In the genomic region with DNA sequence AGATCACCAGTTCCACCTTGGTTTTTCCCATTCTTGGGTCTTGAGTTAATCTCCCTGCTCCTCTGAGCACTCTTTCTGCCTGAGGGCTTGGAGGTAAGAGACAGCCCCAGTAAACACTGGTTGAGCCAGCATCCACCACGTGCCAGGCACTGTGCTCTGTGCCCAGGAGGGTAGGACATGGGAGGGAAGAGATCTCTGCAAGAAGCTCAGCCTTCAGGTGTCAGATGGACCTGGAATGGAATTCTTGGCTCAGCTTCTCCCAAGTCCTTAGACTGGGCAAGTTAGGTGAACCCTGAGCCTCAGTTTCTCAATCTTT, we compare ENCODE assay signal across 12 cellular contexts. TPM values are rescaled to one million over a fixed set of nuclear protein-coding genes. Genes with fewer than 3 reads are reported as not detected.
DNase-seq lines count a peak whose midpoint lies in the region; ATAC-seq and TF ChIP-seq lines count a peak whose summit lies in the region.
"Had no signal": no experiment of that assay in that cellular context is flagged by ENCODE, and none has a peak within 500 bp of the region (broad histone marks: within the 10 kb centered on the region; RNA-seq: fewer than 3 reads in every experiment).

No MANE protein-coding gene starts in this region.

- H3K27me3 ChIP-seq in BJ (ENCODE audit: control insufficient read depth, insufficient read depth, low read length), result no peaks in the 10 kb centered on the region

- peak overlapping the region; percentile 11 for H3K4me3 Mint-ChIP-seq in progenitor cell of endocrine pancreas (ENCODE audit: low read depth)

- no peak for ATAC-seq in HG03439 (IDR thresholded peaks at IDR 0.05; ENCODE audit: unreplicated experiment)

- H3K27ac ChIP-seq in epithelial cell of prostate, result peak overlapping the region; percentile 97

- H3K4me1 Mint-ChIP-seq in progenitor cell of endocrine pancreas (ENCODE audit: low read depth), result peaks cover 19% of the 10 kb centered on the region

- H3K36me3 ChIP-seq in BJ (ENCODE audit: control insufficient read depth, insufficient read depth, low read length), result peaks cover 32% of the 10 kb centered on the region

- DNase-seq in BJ (ENCODE audit: low read depth) (no peak), RKO (ENCODE audit: low spot score) (peak; percentile 34), epithelial cell of prostate (ENCODE audit: low read depth, low spot score) (no peak), progenitor cell of endocrine pancreas (ENCODE audit: low spot score, unreplicated experiment) (no peak), putamen (ENCODE audit: low spot score) (no peak), epidermal melanocyte (ENCODE audit: insufficient read length, low spot score) (no peak), UCSD-AML1 (lab: John Stamatoyannopoulos, UW; ENCODE audit: unreplicated experiment) (no peak)
- DNase-seq: Caco-2, SIG-M5 had no signal

- no peak overlapping the region for H3K27ac Mint-ChIP-seq in progenitor cell of endocrine pancreas

- POLR2A ChIA-PET in BJ (lab: Charles Lee), result no interaction called here

- H3K36me3 Mint-ChIP-seq in progenitor cell of endocrine pancreas (ENCODE audit: insufficient read depth), result no peaks in the 10 kb centered on the region
- H3K36me3 Mint-ChIP-seq: brain had no signal

- no peak for TF ChIP-seq CTCF in BJ (IDR thresholded peaks at IDR 0.05; ENCODE audit: insufficient read depth, low read depth, low read length)
- TF ChIP-seq CTCF in progenitor cell of endocrine pancreas (IDR thresholded peaks at IDR 0.05; ENCODE audit: unreplicated experiment), result no peak

- H3K4me3 ChIP-seq in BJ (ENCODE audit: low read depth, low read length), result peak overlapping the region; percentile 85

- no peaks in the 10 kb centered on the region for H3K9me3 Mint-ChIP-seq in progenitor cell of endocrine pancreas (ENCODE audit: low read depth)
- H3K9me3 Mint-ChIP-seq: brain had no signal

- H3K27me3 Mint-ChIP-seq in progenitor cell of endocrine pancreas, result no peaks in the 10 kb centered on the region
- H3K27me3 Mint-ChIP-seq: brain had no signal

- CTCF ChIA-PET in BJ (lab: Yijun Ruan, JAX), result interaction anchor here (0.7 to 2.8 kb wide), 8 partner anchors 9 to 143 kb away, joined by 3 to 9 read pairs (median 4); a partner anchor contains a TSS

RNA-seq across cellular contexts. Expression of a gene that starts 2.5 kb away (rescaled TPM):
- 44.8 and 69.9 TPM in 2 replicates for polyA plus RNA-seq in BJ (2011; rRNA removed)
- polyA minus RNA-seq in BJ (2011; rRNA and poly(A)+ RNA removed), result 115 and 240 TPM in 2 replicates
- 65.4 and 69.0 TPM in 2 replicates for total RNA-seq in progenitor cell of endocrine pancreas

RNA-seq across cellular contexts. Expression of a gene that starts 21.1 kb away (rescaled TPM):
- 2.0 and 2.9 TPM in 2 replicates for polyA plus RNA-seq in BJ (2011; rRNA removed)
- 3.6 and 4.5 TPM in 2 replicates for polyA minus RNA-seq in BJ (2011; rRNA and poly(A)+ RNA removed)
- 2.3 and 3.7 TPM in 2 replicates for total RNA-seq in progenitor cell of endocrine pancreas

RNA-seq across cellular contexts. Expression of a gene that starts 25.1 kb away (rescaled TPM):
- polyA plus RNA-seq in BJ (2011; rRNA removed), result 0.05 TPM in 1 of 2 replicates, not detected in the other
- not detected in 2 replicates for polyA minus RNA-seq in BJ (2011; rRNA and poly(A)+ RNA removed)
- 54.4 and 56.3 TPM in 2 replicates for total RNA-seq in progenitor cell of endocrine pancreas

RNA-seq across cellular contexts. Expression of a gene that starts 59.7 kb away (rescaled TPM):
- polyA plus RNA-seq in BJ (2011; rRNA removed), result not detected in 2 replicates
- polyA minus RNA-seq in BJ (2011; rRNA and poly(A)+ RNA removed), result not detected in 2 replicates
- not detected in 2 replicates for total RNA-seq in progenitor cell of endocrine pancreas
- total RNA-seq: Caco-2, omental fat pad had no signal
